In the genomic region with DNA sequence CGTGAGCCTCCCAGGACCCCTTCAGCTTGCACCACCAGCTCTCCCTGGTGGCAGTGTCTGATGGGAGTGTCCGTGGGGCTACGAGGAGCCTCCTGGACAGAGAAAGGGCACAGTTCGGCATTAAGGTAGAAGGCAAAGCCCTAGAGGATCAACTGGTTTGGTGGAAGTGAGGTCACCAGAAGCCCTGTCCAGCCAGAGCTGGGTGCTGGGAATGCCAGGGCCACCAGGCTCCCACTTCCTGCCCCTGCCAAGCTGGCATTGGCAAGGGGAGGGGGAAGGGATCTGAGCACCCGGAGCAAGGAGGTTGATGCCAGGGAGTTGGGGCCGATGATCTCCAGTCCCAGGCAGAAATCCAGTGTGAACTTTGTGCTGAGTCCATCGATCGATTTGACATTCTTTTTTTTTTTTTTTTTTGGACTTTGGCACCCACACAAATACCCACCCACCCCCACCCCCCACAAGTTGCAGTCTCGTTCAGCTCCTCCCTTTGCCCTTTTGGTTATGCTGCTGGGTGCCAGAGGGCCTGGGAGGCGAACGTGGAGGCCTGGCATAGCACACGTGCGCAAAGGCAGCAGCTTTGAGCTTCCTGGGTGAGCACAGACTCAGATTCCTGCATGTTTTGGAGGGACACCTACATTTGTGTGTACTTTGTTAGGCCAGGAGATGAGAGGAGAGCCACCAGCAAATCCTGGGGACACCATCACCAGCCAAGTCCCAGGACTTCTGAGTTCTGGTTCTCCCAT, we compare ENCODE assay signal across 9 cellular contexts. TPM values are rescaled to one million over a fixed set of nuclear protein-coding genes. Genes with fewer than 3 reads are reported as not detected.
DNase-seq lines count a peak whose midpoint lies in the region; ATAC-seq, FAIRE-seq and TF ChIP-seq lines count a peak whose summit lies in the region.
"Had no signal": no experiment of that assay in that cellular context is flagged by ENCODE, and none has a peak within 500 bp of the region (broad histone marks: within the 10 kb centered on the region; RNA-seq: fewer than 3 reads in every experiment).

No MANE protein-coding gene starts in this region.

- DNase-seq in Calu3 = peak; percentile 86
- DNase-seq in PC-3 = peak; percentile 57
- DNase-seq in ovary = peak in 1 of 5 donors; percentile 29
- no peak for DNase-seq in GM19239 (ENCODE audit: insufficient read length, low spot score)

- H3K27me3 Mint-ChIP-seq in Calu3 (ENCODE audit: unreplicated experiment) = no peaks in the 10 kb centered on the region

- peak; percentile 1; the same call in 1 of the 2 replicates for ATAC-seq in PC-3
- ATAC-seq in HG03457 (IDR thresholded peaks at IDR 0.05; ENCODE audit: unreplicated experiment) = no peak
- ATAC-seq in GM21528 (IDR thresholded peaks at IDR 0.05; ENCODE audit: low FRiP score, unreplicated experiment) = no peak
- ATAC-seq in GM18861 (IDR thresholded peaks at IDR 0.05; ENCODE audit: unreplicated experiment) = no peak

- CTCF ChIA-PET in Calu3 (lab: Charles Lee) = interaction anchor here (0.5 to 2.7 kb wide), 10 partner anchors 10 to 1589 kb away, joined by 3 to 28 read pairs (median 4); a partner anchor contains a TSS
- CTCF ChIA-PET in PC-3 (lab: Charles Lee) = interaction anchor here (0.6 to 1.9 kb wide), 4 partner anchors 9 to 194 kb away, joined by 3 to 8 read pairs (median 6); no protein-coding TSS in a partner anchor

- no peak overlapping the region for H2AFZ ChIP-seq in PC-3 (ENCODE audit: low read length)

- H3K4me1 Mint-ChIP-seq in Calu3 (ENCODE audit: low read depth, unreplicated experiment) = peaks cover 26% of the 10 kb centered on the region

- POLR2A ChIA-PET in PC-3 (lab: Charles Lee; ENCODE audit: unreplicated experiment) = no interaction called here

- H3K4me3 ChIP-seq in PC-3 (ENCODE audit: low read length) (peak overlapping the region; percentile 78), esophagus (ENCODE audit: low read depth in 1 of 2, low read length in 2 of 2) (peak overlapping the region; percentile 79 to 97), ovary (peak overlapping the region; percentile 72)

- H3K4me2 ChIP-seq in PC-3 (ENCODE audit: low read length) = peak overlapping the region; percentile 92

- H3K27me3 ChIP-seq in PC-3 (ENCODE audit: low read length) = no peaks in the 10 kb centered on the region
- H3K27me3 ChIP-seq in esophagus (ENCODE audit: control insufficient read depth in 1 of 2, insufficient read depth in 2 of 2, low read length in 2 of 2) = no peaks in the 10 kb centered on the region
- no peaks in the 10 kb centered on the region for H3K27me3 ChIP-seq in ovary

- no peak for TF ChIP-seq POLR2A in ovary (IDR thresholded peaks at IDR 0.05)

- H3K9me3 ChIP-seq in PC-3 (ENCODE audit: low read length) = no peaks in the 10 kb centered on the region
- no peaks in the 10 kb centered on the region for H3K9me3 ChIP-seq in esophagus (ENCODE audit: control insufficient read depth in 2 of 2, insufficient read depth in 1 of 2, low read depth in 1 of 2, low read length in 1 of 2)
- H3K9me3 ChIP-seq in ovary = no peaks in the 10 kb centered on the region

- H3F3A ChIP-seq in PC-3 (ENCODE audit: low read length, unreplicated experiment) = no peaks in the 10 kb centered on the region

- H3K27ac ChIP-seq in PC-3 (ENCODE audit: low read length) (no peak overlapping the region), esophagus (ENCODE audit: low read depth in 2 of 2, low read length in 1 of 2) (peak overlapping the region; percentile 84 to 86), ovary (no peak overlapping the region)

- BruUV-seq in Calu3 (replicated peaks; lab: Mats Ljungman, UMichigan) (no TSS peak), PC-3 (replicated peaks; lab: Mats Ljungman, UMichigan) (no TSS peak)

- H3K79me2 ChIP-seq in PC-3 (ENCODE audit: low read length) = peaks cover 58% of the 10 kb centered on the region

- H3K36me3 ChIP-seq in PC-3 (ENCODE audit: low read depth, low read length) (no peaks in the 10 kb centered on the region), esophagus (ENCODE audit: control insufficient read depth in 2 of 2, insufficient read depth in 2 of 2, low read length in 1 of 2) (peaks cover 0 to 8% of the 10 kb centered on the region in 2 donors), ovary (no peaks in the 10 kb centered on the region)

- no peaks in the 10 kb centered on the region for H3K9me2 ChIP-seq in PC-3 (replicated peaks; ENCODE audit: low read length)

- 27 to 38% methylated on average over 13 of the region's 13 CpGs for WGBS in esophagus, 2 donors
- WGBS in ovary, 3 donors = 65 to 75% (median 66%) methylated on average over 13 of the region's 13 CpGs

- TF ChIP-seq CTCF in Calu3 (IDR thresholded peaks at IDR 0.05; ENCODE audit: unreplicated experiment) (no peak), PC-3 (conservative IDR thresholded peaks at IDR 0.05; ENCODE audit: low read depth, low read length) (no peak), ovary (IDR thresholded peaks at IDR 0.05) (no peak)

- no peaks in the 10 kb centered on the region for H3K9me3 Mint-ChIP-seq in Calu3 (ENCODE audit: low read depth, unreplicated experiment)

- no peak for TF ChIP-seq EP300 in ovary (IDR thresholded peaks at IDR 0.05)

- intact Hi-C loops in Calu3 (cut with micrococcal nuclease; ENCODE audit: unreplicated experiment) (no loop called here), PC-3 (cut with micrococcal nuclease) (no loop called here), ovary (cut with DNase I) (no loop called here)

- peak overlapping the region; percentile 83 for H3K27ac Mint-ChIP-seq in Calu3 (ENCODE audit: unreplicated experiment)

- H3K4me1 ChIP-seq in PC-3 (ENCODE audit: insufficient read depth, low read length) (peaks cover 27% of the 10 kb centered on the region), esophagus (ENCODE audit: control insufficient read depth in 2 of 2, insufficient read depth in 2 of 2, low read length in 1 of 2) (peaks cover 3 to 33% of the 10 kb centered on the region in 2 donors), ovary (ENCODE audit: insufficient read depth) (peaks cover 10% of the 10 kb centered on the region)

- H3K36me3 Mint-ChIP-seq in Calu3 (ENCODE audit: insufficient read depth, unreplicated experiment) = peaks cover 57% of the 10 kb centered on the region

- no peak for FAIRE-seq in GM19239 (lab: Jason Lieb, UNC)

- peaks cover 15% of the 10 kb centered on the region; the same call in 1 of the 2 replicates for H4K20me1 ChIP-seq in PC-3 (ENCODE audit: low read length)

- H3K4me3 Mint-ChIP-seq in Calu3 (ENCODE audit: low read depth, unreplicated experiment) = peak overlapping the region; percentile 97

- peak overlapping the region; percentile 65; the same call in 1 of the 2 replicates for H3K9ac ChIP-seq in PC-3 (ENCODE audit: low read length)

RNA-seq across cellular contexts. Expression of a gene that starts 2.1 kb away (rescaled TPM):
- total RNA-seq in Calu3 (2022) (114 and 143 TPM in 2 replicates), PC-3 (2014; rRNA removed) (75.0 and 116 TPM in 2 replicates), ovary (100 to 1,000 TPM in 1 of 7 donors, 10 to 100 TPM in 6; 12.1 to 101 (median 21.7) TPM)
- polyA plus RNA-seq in esophagus (100 to 1,000 TPM; 108 to 224 TPM), ovary (10 to 100 TPM; 13.9 to 21.0 TPM)

RNA-seq across cellular contexts. Expression of a gene that starts 13.4 kb away (rescaled TPM):
- total RNA-seq in Calu3 (2022) (0.21 TPM in 1 of 2 replicates, not detected in the other), PC-3 (2014; rRNA removed) (0.17 and 0.66 TPM in 2 replicates), ovary (under 1 TPM in 5 of 7 donors, not detected in 2; 0.45 to 0.72 (median 0.57) TPM)
- polyA plus RNA-seq in esophagus (under 1 TPM; 0.66 to 0.86 TPM), ovary (1 to 10 TPM in 1 of 2 donors, under 1 TPM in 1; 0.58 to 2.4 TPM)

RNA-seq across cellular contexts. Expression of a gene that starts 25.6 kb away (rescaled TPM):
- total RNA-seq in Calu3 (2022) (66.5 and 74.7 TPM in 2 replicates), PC-3 (2014; rRNA removed) (47.2 and 55.4 TPM in 2 replicates), ovary (10 to 100 TPM; 24.7 to 87.0 (median 56.8) TPM)
- polyA plus RNA-seq in esophagus (10 to 100 TPM; 19.7 to 25.6 TPM), ovary (10 to 100 TPM; 19.7 to 44.8 TPM)

RNA-seq across cellular contexts. Expression of a gene that starts 37.8 kb away (rescaled TPM):
- not detected in 2 replicates for total RNA-seq in Calu3 (2022)
- not detected in 2 replicates for total RNA-seq in PC-3 (2014; rRNA removed)
- under 1 TPM; 0.04 to 0.14 TPM for polyA plus RNA-seq in esophagus
- total RNA-seq in ovary = 1 to 10 TPM in 2 of 7 donors, under 1 TPM in 4, not detected in 1; 0.23 to 3.9 (median 0.34) TPM
- polyA plus RNA-seq in ovary = 1 to 10 TPM in 1 of 2 donors, under 1 TPM in 1; 0.36 to 2.6 TPM
- total RNA-seq: dermis microvascular lymphatic vessel endothelial cell had no signal

Comparison
In these comparisons a context has a peak if more than half of its experiments do, and no peak if none do; other contexts are left out.
1. H3K27ac ChIP-seq: peak in esophagus (2 of 2); none in PC-3 (single experiment) and ovary (0 of 2).
2. Peak in every context shown above with its lines, with median percentiles within 50 percentile points of each other: H3K4me3 ChIP-seq.